ENCODE assay signal across 16 cellular contexts in the genomic region with DNA sequence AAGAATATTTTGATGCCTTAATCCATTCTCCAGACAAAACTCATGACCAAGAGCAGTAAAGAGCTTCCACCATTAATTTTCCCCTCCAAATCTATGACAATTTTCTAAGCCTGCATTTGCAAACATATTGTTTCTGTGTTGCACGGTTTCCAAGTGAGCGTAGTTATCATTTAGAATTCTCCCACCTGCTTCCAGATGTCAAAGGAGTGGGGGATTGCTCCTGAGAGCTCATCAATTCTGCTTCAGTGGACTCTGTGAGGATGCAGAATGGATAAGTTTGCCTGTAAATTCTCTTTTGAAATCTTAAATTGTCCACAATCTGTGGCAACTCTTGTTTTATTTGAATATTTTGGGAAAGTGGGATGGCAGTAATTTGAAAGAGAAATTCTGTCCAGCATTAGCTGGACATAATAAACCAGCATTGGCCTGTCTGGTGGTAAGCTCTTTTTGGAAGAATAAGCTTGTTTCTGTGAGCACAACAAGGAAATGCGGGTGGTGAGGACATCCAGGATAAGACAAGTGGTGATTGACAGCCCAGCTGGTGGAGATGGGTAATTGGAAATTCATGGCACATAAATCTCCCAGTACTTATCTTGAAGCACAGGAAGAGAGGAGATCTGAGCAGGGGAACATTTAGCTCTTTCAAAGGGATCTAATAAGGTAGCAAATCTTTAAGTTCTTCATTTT.
DNase-seq lines count a peak whose midpoint lies in the region; ATAC-seq and TF ChIP-seq lines count a peak whose summit lies in the region.
"Had no signal": no experiment of that assay in that cellular context is flagged by ENCODE, and none has a peak within 500 bp of the region (broad histone marks: within the 10 kb centered on the region; RNA-seq: fewer than 3 reads in every experiment).

No MANE protein-coding gene starts in this region.

- no peak for ATAC-seq in activated CD8-positive, alpha-beta memory T cell treated with anti-CD3 and anti-CD28 coated beads, Interleukin-2, amount 10 ng/mL, durations not matched to agents 7 days and 5 days
- ATAC-seq in HG03045 (IDR thresholded peaks at IDR 0.05; ENCODE audit: unreplicated experiment), result no peak
- ATAC-seq in GM19395 (IDR thresholded peaks at IDR 0.05; ENCODE audit: unreplicated experiment), result no peak
- ATAC-seq: T-cell had no signal

- TF ChIP-seq CTCF in endodermal cell (conservative IDR thresholded peaks at IDR 0.05) (no peak), neural progenitor cell (IDR thresholded peaks at IDR 0.05) (no peak)

- H3K36me3 Mint-ChIP-seq in endodermal cell (ENCODE audit: low read depth) (no peaks in the 10 kb centered on the region), neural progenitor cell (peaks cover 10% of the 10 kb centered on the region)
- no peaks in the 10 kb centered on the region for H3K36me3 Mint-ChIP-seq in activated CD8-positive, alpha-beta memory T cell treated with anti-CD3 and anti-CD28 coated beads, Interleukin-2, amount 10 ng/mL, durations not matched to agents 7 days and 5 days
- H3K36me3 Mint-ChIP-seq: T-cell had no signal

- H3K4me1 Mint-ChIP-seq in endodermal cell, result peaks cover 11% of the 10 kb centered on the region
- H3K4me1 Mint-ChIP-seq in neural progenitor cell, result peaks cover 41% of the 10 kb centered on the region
- H3K4me1 Mint-ChIP-seq in activated CD8-positive, alpha-beta memory T cell treated with anti-CD3 and anti-CD28 coated beads, Interleukin-2, amount 10 ng/mL, durations not matched to agents 7 days and 5 days, result no peaks in the 10 kb centered on the region
- H3K4me1 Mint-ChIP-seq: T-cell had no signal

- H2AFZ ChIP-seq in neural progenitor cell (replicated peaks), result no peak overlapping the region
- H2AFZ ChIP-seq: PC-9 had no signal

- no peak overlapping the region for H3K4me3 Mint-ChIP-seq in endodermal cell
- no peak overlapping the region for H3K4me3 Mint-ChIP-seq in neural progenitor cell
- no peak overlapping the region for H3K4me3 Mint-ChIP-seq in activated CD8-positive, alpha-beta memory T cell treated with anti-CD3 and anti-CD28 coated beads, Interleukin-2, amount 10 ng/mL, durations not matched to agents 7 days and 5 days
- H3K4me3 Mint-ChIP-seq: H9, T-cell had no signal

- no peak overlapping the region for H3K9ac ChIP-seq in endodermal cell (ENCODE audit: extremely low read depth, low read length, poor library complexity, severe bottlenecking)
- no peak overlapping the region for H3K9ac ChIP-seq in neural progenitor cell

- H3K27me3 ChIP-seq in endodermal cell (ENCODE audit: control insufficient read depth, insufficient read depth, low read length, poor library complexity, severe bottlenecking) (no peaks in the 10 kb centered on the region), neural progenitor cell (no peaks in the 10 kb centered on the region)

- no peaks in the 10 kb centered on the region for H3K36me3 ChIP-seq in endodermal cell (ENCODE audit: control insufficient read depth, insufficient read depth, low read length)
- no peaks in the 10 kb centered on the region for H3K36me3 ChIP-seq in neural progenitor cell

- DNase-seq in NCI-H1417 (lab: John Stamatoyannopoulos, UW) (peak in 2 of 3 experiments; percentile 33 to 77), NCI-H1417 treated with DMSO at 0.1 percent for 48 hours (lab: John Stamatoyannopoulos, UW) (no peak), NCI-H187 (lab: John Stamatoyannopoulos, UW) (peak; percentile 52 to 87), endodermal cell (no peak), neural progenitor cell (ENCODE audit: low spot score) (no peak)
- no peak for DNase-seq in activated CD8-positive, alpha-beta memory T cell treated with anti-CD3 and anti-CD28 coated beads, Interleukin-2, amount 10 ng/mL, durations not matched to agents 7 days and 5 days
- DNase-seq: DMS153, H9, NCI-H1105 treated with DMSO at 0.1 percent for 48 hours, NCI-H2029 treated with DMSO at 0.1 percent for 48 hours, NCI-H526 treated with DMSO at 0.1 percent for 48 hours, T-cell had no signal

- H3K9me3 Mint-ChIP-seq in endodermal cell, result no peaks in the 10 kb centered on the region
- peaks cover 8% of the 10 kb centered on the region for H3K9me3 Mint-ChIP-seq in neural progenitor cell
- peaks cover 2% of the 10 kb centered on the region for H3K9me3 Mint-ChIP-seq in activated CD8-positive, alpha-beta memory T cell treated with anti-CD3 and anti-CD28 coated beads, Interleukin-2, amount 10 ng/mL, durations not matched to agents 7 days and 5 days (ENCODE audit: low read depth)
- H3K9me3 Mint-ChIP-seq: H9 had no signal

- H3K4me3 ChIP-seq in endodermal cell (ENCODE audit: low read length), result no peak overlapping the region
- no peak overlapping the region for H3K4me3 ChIP-seq in neural progenitor cell
- H3K4me3 ChIP-seq: PC-9 had no signal

- H4K20me1 ChIP-seq in neural progenitor cell (ENCODE audit: low read depth), result no peaks in the 10 kb centered on the region

- H3K27me3 Mint-ChIP-seq in endodermal cell (ENCODE audit: insufficient read depth) (no peaks in the 10 kb centered on the region), neural progenitor cell (ENCODE audit: insufficient read depth, low read depth) (peaks cover 2% of the 10 kb centered on the region)
- no peaks in the 10 kb centered on the region for H3K27me3 Mint-ChIP-seq in activated CD8-positive, alpha-beta memory T cell treated with anti-CD3 and anti-CD28 coated beads, Interleukin-2, amount 10 ng/mL, durations not matched to agents 7 days and 5 days
- H3K27me3 Mint-ChIP-seq: T-cell had no signal

- CTCF ChIA-PET in activated CD8-positive, alpha-beta memory T cell treated with anti-CD3 and anti-CD28 coated beads, Interleukin-2, amount 10 ng/mL, durations not matched to agents 7 days and 5 days (lab: Charles Lee), result no interaction called here

- H3K79me2 ChIP-seq in neural progenitor cell (ENCODE audit: low read depth), result no peaks in the 10 kb centered on the region

- WGBS in endodermal cell (ENCODE audit: insufficient coverage in 1 of 2, insufficient read length in 1 of 2), 2 experiments, result 93 to 100% methylated on average over 2 to 3 of the region's 3 CpGs

- H3K9me3 ChIP-seq in endodermal cell (ENCODE audit: control insufficient read depth, low read length), result no peaks in the 10 kb centered on the region
- H3K9me3 ChIP-seq in neural progenitor cell (ENCODE audit: low read depth), result no peaks in the 10 kb centered on the region

- peak overlapping the region; percentile 23 for H3K4me2 ChIP-seq in neural progenitor cell
- H3K4me2 ChIP-seq: PC-9 had no signal

- H3K4me1 ChIP-seq in endodermal cell (ENCODE audit: control insufficient read depth, insufficient read depth, low read length) (no peaks in the 10 kb centered on the region), neural progenitor cell (peaks cover 25% of the 10 kb centered on the region)

- H3K27ac ChIP-seq in endodermal cell (ENCODE audit: low read depth, low read length) (peak overlapping the region; percentile 24), neural progenitor cell (peak overlapping the region; percentile 11)
- H3K27ac ChIP-seq: C4-2B, PC-9 had no signal

- H3K27ac Mint-ChIP-seq in endodermal cell (no peak overlapping the region), neural progenitor cell (peak overlapping the region; percentile 35)
- no peak overlapping the region for H3K27ac Mint-ChIP-seq in activated CD8-positive, alpha-beta memory T cell treated with anti-CD3 and anti-CD28 coated beads, Interleukin-2, amount 10 ng/mL, durations not matched to agents 7 days and 5 days
- H3K27ac Mint-ChIP-seq: H9, T-cell had no signal

- peaks cover 6% of the 10 kb centered on the region for H3F3A ChIP-seq in neural progenitor cell (ENCODE audit: low read depth)

Comparison
In these comparisons a context has a peak if more than half of its experiments do, and no peak if none do; other contexts are left out.
1. DNase-seq: peak in NCI-H1417 (2 of 3) and NCI-H187 (2 of 2); none in NCI-H1417 treated with DMSO at 0.1 percent for 48 hours (single experiment), endodermal cell (single experiment), neural progenitor cell (single experiment) and activated CD8-positive, alpha-beta memory T cell treated with anti-CD3 and anti-CD28 coated beads, Interleukin-2, amount 10 ng/mL, durations not matched to agents 7 days and 5 days (single experiment).